1 cellular context compared by ENCODE assay signal in the genomic region with DNA sequence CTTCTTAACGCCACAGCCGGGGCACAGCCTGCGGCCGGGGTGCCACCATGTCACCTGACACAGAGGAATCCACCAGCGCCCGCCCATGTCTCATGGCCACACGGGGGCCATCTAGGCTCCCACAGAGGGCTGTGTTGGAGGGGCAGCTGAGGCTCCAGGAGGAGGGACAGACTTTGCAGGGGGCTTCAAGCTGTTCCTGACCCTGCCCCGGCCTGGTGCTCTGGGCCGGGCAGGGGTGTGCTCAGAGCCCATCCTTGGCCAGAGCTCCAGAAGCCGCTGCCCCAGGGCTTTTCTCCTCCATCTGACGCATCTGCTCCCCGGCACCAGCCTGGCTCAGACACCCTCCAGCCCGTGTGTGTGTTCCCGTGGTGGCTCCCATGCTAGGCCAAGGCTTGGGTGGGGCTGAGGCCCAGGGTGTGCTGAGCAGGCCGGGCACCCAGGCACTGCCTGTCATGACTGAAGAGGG.
A peak's percentile ranks its signal among the peaks of the same experiment; 100 is the strongest.
TF ChIP-seq lines count a peak whose summit lies in the region.

No MANE protein-coding gene starts in this region.

TF ChIP-seq in HepG2, 621 proteins besides CTCF, POLR2A, EP300 and RAD21 (continued from another document):
- TF ChIP-seq HMGXB4 (CRISPR knock-in tag; IDR thresholded peaks at IDR 0.05; ENCODE audit: borderline replicate concordance in 1 of 2, low read depth in 1 of 2) (peak in 1 of 2 experiments; percentile 59; a peak in 1 of 4 replicates), SALL1 (CRISPR knock-in tag; IDR thresholded peaks at IDR 0.05) (0 out of 2 replicates have a peak, but pooled peaks have one; percentile 24), ATM (IDR thresholded peaks at IDR 0.05; ENCODE audit: borderline replicate concordance) (no peak), BHLHE40 (IDR thresholded peaks at IDR 0.05; ENCODE audit: low read length) (0 out of 2 replicates have a peak, but pooled peaks have one; percentile 22), MYNN (CRISPR knock-in tag; IDR thresholded peaks at IDR 0.05; ENCODE audit: low read depth) (no peak), CENPT (CRISPR knock-in tag; IDR thresholded peaks at IDR 0.05; ENCODE audit: low read depth) (no peak), ZNF710 (CRISPR knock-in tag; IDR thresholded peaks at IDR 0.05; ENCODE audit: borderline replicate concordance) (0 out of 2 replicates have a peak, but pooled peaks have one; percentile 22), NRL (CRISPR knock-in tag; IDR thresholded peaks at IDR 0.05; ENCODE audit: borderline replicate concordance) (peak; percentile 85; the same call in 1 of the 2 replicates), KDM5B (CRISPR knock-in tag; IDR thresholded peaks at IDR 0.05; ENCODE audit: borderline replicate concordance) (peak; percentile 35; the same call in 1 of the 2 replicates), SRSF1 (optimal IDR thresholded peaks at IDR 0.05; ENCODE audit: low read depth, low read length) (peak; percentile 67), SMC3 (IDR thresholded peaks at IDR 0.05; ENCODE audit: low read length) (peak; percentile 22; the same call in 1 of the 2 replicates), MEIS1 (CRISPR knock-in tag; IDR thresholded peaks at IDR 0.05; ENCODE audit: borderline replicate concordance) (no peak), SSRP1 (CRISPR knock-in tag; IDR thresholded peaks at IDR 0.05) (0 out of 2 replicates have a peak, but pooled peaks have one; percentile 35), XRCC5 (optimal IDR thresholded peaks at IDR 0.05; ENCODE audit: low read length) (peak; percentile 56), PCBP1 (IDR thresholded peaks at IDR 0.05; ENCODE audit: borderline replicate concordance, low read depth, low read length) (0 out of 2 replicates have a peak, but pooled peaks have one; percentile 25), ZBTB39 (CRISPR knock-in tag; IDR thresholded peaks at IDR 0.05) (no peak), CENPBD1 (CRISPR knock-in tag; IDR thresholded peaks at IDR 0.05; ENCODE audit: borderline replicate concordance, low read depth) (no peak), ZNF687 (CRISPR knock-in tag; IDR thresholded peaks at IDR 0.05) (peak; percentile 46; the same call in 1 of the 2 replicates), ZFX (CRISPR knock-in tag; IDR thresholded peaks at IDR 0.05; ENCODE audit: low read depth) (0 out of 2 replicates have a peak, but pooled peaks have one; percentile 33), PHF8 (CRISPR knock-in tag; IDR thresholded peaks at IDR 0.05) (no peak), POGZ (CRISPR knock-in tag; IDR thresholded peaks at IDR 0.05) (0 out of 2 replicates have a peak, but pooled peaks have one; percentile 15), PATZ1 (CRISPR knock-in tag; IDR thresholded peaks at IDR 0.05) (peak; percentile 52; the same call in 1 of the 2 replicates), HNRNPLL (IDR thresholded peaks at IDR 0.05; ENCODE audit: low read depth, low read length, poor library complexity, severe bottlenecking) (peak; percentile 6), BATF2 (CRISPR knock-in tag; IDR thresholded peaks at IDR 0.05) (no peak), AGO2 (optimal IDR thresholded peaks at IDR 0.05; ENCODE audit: low read depth, low read length) (peak; percentile 72), ZNF572 (CRISPR knock-in tag; IDR thresholded peaks at IDR 0.05) (no peak), MBNL3 (CRISPR knock-in tag; conservative IDR thresholded peaks at IDR 0.05) (no peak), HNRNPL (IDR thresholded peaks at IDR 0.05; ENCODE audit: low read depth, low read length) (peak; percentile 90), U2AF1 (optimal IDR thresholded peaks at IDR 0.05; ENCODE audit: low read depth, low read length) (no peak)
- TF ChIP-seq, protein P1, sequence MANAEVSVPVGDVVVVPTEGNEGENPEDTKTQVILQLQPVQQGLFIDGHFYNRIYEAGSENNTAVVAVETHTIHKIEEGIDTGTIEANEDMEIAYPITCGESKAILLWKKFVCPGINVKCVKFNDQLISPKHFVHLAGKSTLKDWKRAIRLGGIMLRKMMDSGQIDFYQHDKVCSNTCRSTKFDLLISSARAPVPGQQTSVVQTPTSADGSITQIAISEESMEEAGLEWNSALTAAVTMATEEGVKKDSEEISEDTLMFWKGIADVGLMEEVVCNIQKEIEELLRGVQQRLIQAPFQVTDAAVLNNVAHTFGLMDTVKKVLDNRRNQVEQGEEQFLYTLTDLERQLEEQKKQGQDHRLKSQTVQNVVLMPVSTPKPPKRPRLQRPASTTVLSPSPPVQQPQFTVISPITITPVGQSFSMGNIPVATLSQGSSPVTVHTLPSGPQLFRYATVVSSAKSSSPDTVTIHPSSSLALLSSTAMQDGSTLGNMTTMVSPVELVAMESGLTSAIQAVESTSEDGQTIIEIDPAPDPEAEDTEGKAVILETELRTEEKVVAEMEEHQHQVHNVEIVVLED (CRISPR knock-in tag; IDR thresholded peaks at IDR 0.05; ENCODE audit: borderline replicate concordance) = no peak
- TF ChIP-seq, protein P2, sequence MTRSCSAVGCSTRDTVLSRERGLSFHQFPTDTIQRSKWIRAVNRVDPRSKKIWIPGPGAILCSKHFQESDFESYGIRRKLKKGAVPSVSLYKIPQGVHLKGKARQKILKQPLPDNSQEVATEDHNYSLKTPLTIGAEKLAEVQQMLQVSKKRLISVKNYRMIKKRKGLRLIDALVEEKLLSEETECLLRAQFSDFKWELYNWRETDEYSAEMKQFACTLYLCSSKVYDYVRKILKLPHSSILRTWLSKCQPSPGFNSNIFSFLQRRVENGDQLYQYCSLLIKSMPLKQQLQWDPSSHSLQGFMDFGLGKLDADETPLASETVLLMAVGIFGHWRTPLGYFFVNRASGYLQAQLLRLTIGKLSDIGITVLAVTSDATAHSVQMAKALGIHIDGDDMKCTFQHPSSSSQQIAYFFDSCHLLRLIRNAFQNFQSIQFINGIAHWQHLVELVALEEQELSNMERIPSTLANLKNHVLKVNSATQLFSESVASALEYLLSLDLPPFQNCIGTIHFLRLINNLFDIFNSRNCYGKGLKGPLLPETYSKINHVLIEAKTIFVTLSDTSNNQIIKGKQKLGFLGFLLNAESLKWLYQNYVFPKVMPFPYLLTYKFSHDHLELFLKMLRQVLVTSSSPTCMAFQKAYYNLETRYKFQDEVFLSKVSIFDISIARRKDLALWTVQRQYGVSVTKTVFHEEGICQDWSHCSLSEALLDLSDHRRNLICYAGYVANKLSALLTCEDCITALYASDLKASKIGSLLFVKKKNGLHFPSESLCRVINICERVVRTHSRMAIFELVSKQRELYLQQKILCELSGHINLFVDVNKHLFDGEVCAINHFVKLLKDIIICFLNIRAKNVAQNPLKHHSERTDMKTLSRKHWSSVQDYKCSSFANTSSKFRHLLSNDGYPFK (CRISPR knock-in tag; IDR thresholded peaks at IDR 0.05; ENCODE audit: borderline replicate concordance) = 0 out of 2 replicates have a peak, but pooled peaks have one; percentile 18
- TF ChIP-seq, protein P3, sequence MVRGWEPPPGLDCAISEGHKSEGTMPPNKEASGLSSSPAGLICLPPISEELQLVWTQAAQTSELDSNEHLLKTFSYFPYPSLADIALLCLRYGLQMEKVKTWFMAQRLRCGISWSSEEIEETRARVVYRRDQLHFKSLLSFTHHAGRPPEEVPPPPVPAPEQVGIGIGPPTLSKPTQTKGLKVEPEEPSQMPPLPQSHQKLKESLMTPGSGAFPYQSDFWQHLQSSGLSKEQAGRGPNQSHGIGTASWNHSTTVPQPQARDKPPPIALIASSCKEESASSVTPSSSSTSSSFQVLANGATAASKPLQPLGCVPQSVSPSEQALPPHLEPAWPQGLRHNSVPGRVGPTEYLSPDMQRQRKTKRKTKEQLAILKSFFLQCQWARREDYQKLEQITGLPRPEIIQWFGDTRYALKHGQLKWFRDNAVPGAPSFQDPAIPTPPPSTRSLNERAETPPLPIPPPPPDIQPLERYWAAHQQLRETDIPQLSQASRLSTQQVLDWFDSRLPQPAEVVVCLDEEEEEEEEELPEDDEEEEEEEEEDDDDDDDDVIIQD (CRISPR knock-in tag; IDR thresholded peaks at IDR 0.05; ENCODE audit: low read depth) = no peak
